In genomic region chr19:1825909-1826556, GRCh38 we compare ENCODE assay signal across 8 cellular contexts. TPM values are rescaled to one million over a fixed set of nuclear protein-coding genes. Genes with fewer than 3 reads are reported as not detected.
DNase-seq lines count a peak whose midpoint lies in the region; ATAC-seq, FAIRE-seq and TF ChIP-seq lines count a peak whose summit lies in the region.

No MANE protein-coding gene starts in this region.

- H3K9me1 ChIP-seq in keratinocyte (ENCODE audit: control insufficient read depth, extremely low read depth, insufficient read depth, low read length), result no peaks in the 10 kb centered on the region

- DNase-seq in NCI-H1417 (lab: John Stamatoyannopoulos, UW) (peak; percentile 57 to 81 (median 61)), NCI-H1417 treated with DMSO at 0.1 percent for 48 hours (lab: John Stamatoyannopoulos, UW) (no peak), NCI-H1092 treated with DMSO at 0.1 percent for 48 hours (lab: John Stamatoyannopoulos, UW) (peak; percentile 60), caudate nucleus (lab: John Stamatoyannopoulos, UW) (peak in 54 of 61 donors; percentile 7 to 68 (median 37)), keratinocyte (ENCODE audit: low read depth, low spot score) (no peak)
- peak; percentile 70 to 73 for DNase-seq in stimulated activated CD4-positive, alpha-beta T cell treated with anti-CD3 and anti-CD28 coated beads, Interleukin-1b, Interleukin-23, amount 100 ng/mL, for 4 hours (ENCODE audit: low read depth in 2 of 2)

- H3K4me1 ChIP-seq in keratinocyte (ENCODE audit: control insufficient read depth, extremely low read depth, insufficient read depth, low read length), result no peaks in the 10 kb centered on the region

- no peak overlapping the region for H3K9ac ChIP-seq in keratinocyte (ENCODE audit: control insufficient read depth, extremely low read depth, insufficient read depth, low read length)

- peaks cover 4% of the 10 kb centered on the region for H4K20me1 ChIP-seq in keratinocyte (ENCODE audit: control insufficient read depth, extremely low read depth, insufficient read depth, low read length)

- H3K4me2 ChIP-seq in keratinocyte (ENCODE audit: control insufficient read depth, extremely low read depth, insufficient read depth, low read depth, low read length), result no peak overlapping the region

- peak; percentile 84 to 91 (median 88) for TF ChIP-seq CTCF in keratinocyte (optimal IDR thresholded peaks at IDR 0.05 in 1 of 3, IDR thresholded peaks at IDR 0.05 in 1 of 3, conservative IDR thresholded peaks at IDR 0.05 in 1 of 3; ENCODE audit: extremely low read depth in 1 of 3, insufficient read depth in 2 of 3, low read length in 3 of 3)

- no peak overlapping the region for H3K27ac ChIP-seq in caudate nucleus (ENCODE audit: low read depth, low read length)
- H3K27ac ChIP-seq in keratinocyte (ENCODE audit: control insufficient read depth, insufficient read depth, low read length), result no peak overlapping the region

- H3K79me2 ChIP-seq in keratinocyte (ENCODE audit: control insufficient read depth, insufficient read depth, low read length), result peaks cover 12% of the 10 kb centered on the region

- H3K9me3 ChIP-seq in keratinocyte (ENCODE audit: control insufficient read depth, low read depth, low read length), result no peaks in the 10 kb centered on the region

- H3K27me3 ChIP-seq in keratinocyte (ENCODE audit: control insufficient read depth, extremely low read depth, insufficient read depth, low read length), result no peaks in the 10 kb centered on the region

- FAIRE-seq in keratinocyte (lab: Jason Lieb, UNC), result peak; percentile 34

- no peak overlapping the region for H3K4me3 ChIP-seq in keratinocyte (ENCODE audit: control insufficient read depth in 2 of 3, extremely low read depth in 1 of 3, insufficient read depth in 2 of 3, low read depth in 1 of 3, low read length in 3 of 3)

- ATAC-seq in activated CD4-positive, CD25-positive, alpha-beta regulatory T cell treated with anti-CD3 and anti-CD28 coated beads, Interleukin-2, amount 50 U/mL, for 24 hours, result peak; percentile 84 to 85
- ATAC-seq in HG03175 (IDR thresholded peaks at IDR 0.05; ENCODE audit: unreplicated experiment), result no peak

- H3K36me3 ChIP-seq in keratinocyte (ENCODE audit: control insufficient read depth in 2 of 2, extremely low read depth in 1 of 2, insufficient read depth in 2 of 2, low read length in 2 of 2), result peaks cover 21% of the 10 kb centered on the region in 2 experiments

- dilution Hi-C loops in keratinocyte (cut with MboI; ENCODE audit: extremely low pct_ligation_motif_present, low sequenced_read_pairs), result no loop called here

- no peak overlapping the region for H2AFZ ChIP-seq in keratinocyte (ENCODE audit: control insufficient read depth, low read length)

RNA-seq across cellular contexts. Expression of gene ATP8B3, which starts 14.0 kb away (rescaled TPM):
- polyA plus RNA-seq in keratinocyte, result 0.98 to 2.8 TPM (median 1.2 TPM) in 3 replicates
- polyA plus RNA-seq in keratinocyte (2011; ENCODE audit: low read depth), result 0.44 TPM
- polyA plus RNA-seq in keratinocyte (2011; cell fraction: cytosol; rRNA removed), result 0.74 and 1.2 TPM in 2 replicates
- polyA plus RNA-seq in keratinocyte (2011; cell fraction: nucleus; rRNA removed), result 3.3 and 7.1 TPM in 2 replicates
- polyA plus RNA-seq in keratinocyte (2012; ENCODE audit: low replicate concordance), result 0.56 and 1.5 TPM in 2 replicates
- 0.82 to 3.7 TPM (median 1.3 TPM) in 3 replicates for polyA minus RNA-seq in keratinocyte
- 2.5 TPM for polyA minus RNA-seq in keratinocyte (2011; cell fraction: cytosol; rRNA and poly(A)+ RNA removed)
- 1.5 and 1.9 TPM in 2 replicates for polyA minus RNA-seq in keratinocyte (2011; cell fraction: nucleus; rRNA and poly(A)+ RNA removed)

RNA-seq across cellular contexts. Expression of gene REXO1, which starts 22.2 kb away (rescaled TPM):
- 6.1 to 18.6 TPM (median 9.1 TPM) in 3 replicates for polyA plus RNA-seq in keratinocyte
- 15.3 TPM for polyA plus RNA-seq in keratinocyte (2011; ENCODE audit: low read depth)
- polyA plus RNA-seq in keratinocyte (2011; cell fraction: cytosol; rRNA removed), result 8.0 and 14.2 TPM in 2 replicates
- 41.7 and 47.8 TPM in 2 replicates for polyA plus RNA-seq in keratinocyte (2011; cell fraction: nucleus; rRNA removed)
- polyA plus RNA-seq in keratinocyte (2012; ENCODE audit: low replicate concordance), result 19.8 and 25.0 TPM in 2 replicates
- 16.5 to 40.9 TPM (median 17.7 TPM) in 3 replicates for polyA minus RNA-seq in keratinocyte
- 27.4 TPM for polyA minus RNA-seq in keratinocyte (2011; cell fraction: cytosol; rRNA and poly(A)+ RNA removed)
- polyA minus RNA-seq in keratinocyte (2011; cell fraction: nucleus; rRNA and poly(A)+ RNA removed), result 12.9 and 19.1 TPM in 2 replicates

RNA-seq across cellular contexts. Expression of gene KLF16, which starts 37.3 kb away (rescaled TPM):
- polyA plus RNA-seq in keratinocyte, result 4.9 to 14.7 TPM (median 6.0 TPM) in 3 replicates
- polyA plus RNA-seq in keratinocyte (2011; ENCODE audit: low read depth), result 2.6 TPM
- 4.7 and 19.3 TPM in 2 replicates for polyA plus RNA-seq in keratinocyte (2011; cell fraction: cytosol; rRNA removed)
- polyA plus RNA-seq in keratinocyte (2011; cell fraction: nucleus; rRNA removed), result 7.7 and 17.7 TPM in 2 replicates
- polyA plus RNA-seq in keratinocyte (2012; ENCODE audit: low replicate concordance), result 13.9 and 30.6 TPM in 2 replicates
- 1.9 to 11.4 TPM (median 2.2 TPM) in 3 replicates for polyA minus RNA-seq in keratinocyte
- polyA minus RNA-seq in keratinocyte (2011; cell fraction: cytosol; rRNA and poly(A)+ RNA removed), result 48.5 TPM
- 8.2 and 11.3 TPM in 2 replicates for polyA minus RNA-seq in keratinocyte (2011; cell fraction: nucleus; rRNA and poly(A)+ RNA removed)

RNA-seq across cellular contexts. Expression of gene ABHD17A, which starts 59.3 kb away (rescaled TPM):
- polyA plus RNA-seq in keratinocyte, result 27.2 to 67.3 TPM (median 31.0 TPM) in 3 replicates
- polyA plus RNA-seq in keratinocyte (2011; ENCODE audit: low read depth), result 9.2 TPM
- 20.8 and 62.5 TPM in 2 replicates for polyA plus RNA-seq in keratinocyte (2011; cell fraction: cytosol; rRNA removed)
- 29.9 and 47.5 TPM in 2 replicates for polyA plus RNA-seq in keratinocyte (2011; cell fraction: nucleus; rRNA removed)
- 20.6 and 43.3 TPM in 2 replicates for polyA plus RNA-seq in keratinocyte (2012; ENCODE audit: low replicate concordance)
- polyA minus RNA-seq in keratinocyte, result 13.2 to 23.4 TPM (median 20.6 TPM) in 3 replicates
- polyA minus RNA-seq in keratinocyte (2011; cell fraction: cytosol; rRNA and poly(A)+ RNA removed), result 122 TPM
- 13.3 and 22.2 TPM in 2 replicates for polyA minus RNA-seq in keratinocyte (2011; cell fraction: nucleus; rRNA and poly(A)+ RNA removed)

Comparison
In these comparisons a context has a peak if more than half of its experiments do, and no peak if none do; other contexts are left out.
1. DNase-seq: peak in NCI-H1417 (3 of 3), NCI-H1092 treated with DMSO at 0.1 percent for 48 hours (single experiment), caudate nucleus (54 of 61) and stimulated activated CD4-positive, alpha-beta T cell treated with anti-CD3 and anti-CD28 coated beads, Interleukin-1b, Interleukin-23, amount 100 ng/mL, for 4 hours (2 of 2); none in NCI-H1417 treated with DMSO at 0.1 percent for 48 hours (single experiment) and keratinocyte (single experiment).